ENCODE assay signal across 25 cellular contexts in genomic region chr19:1766800-1767352, GRCh38. TPM values are rescaled to one million over a fixed set of nuclear protein-coding genes. Genes with fewer than 3 reads are reported as not detected.
DNase-seq lines count a peak whose midpoint lies in the region; ATAC-seq and FAIRE-seq lines count a peak whose summit lies in the region.
"Had no signal": no experiment of that assay in that cellular context is flagged by ENCODE, and none has a peak within 500 bp of the region (broad histone marks: within the 10 kb centered on the region; RNA-seq: fewer than 3 reads in every experiment).

No MANE protein-coding gene starts in this region.

- H3K4me1 ChIP-seq in Karpas-422 (ENCODE audit: low read length): peaks cover 12% of the 10 kb centered on the region
- H3K4me1 ChIP-seq: gastrocnemius medialis, right lobe of liver, suprapubic skin had no signal

- no peaks in the 10 kb centered on the region for H3K9me3 ChIP-seq in Karpas-422 (ENCODE audit: low read length)
- H3K9me3 ChIP-seq: right lobe of liver had no signal

- DNase-seq in stimulated activated naive CD8-positive, alpha-beta T cell treated with anti-CD3 and anti-CD28 coated beads, Interleukin-15, Interleukin-2, amounts not matched to agents 100 U/mL and 50 U/mL, for 24 hours: peak; percentile 31
- DNase-seq in stimulated activated naive CD8-positive, alpha-beta T cell treated with anti-CD3 and anti-CD28 coated beads, Interleukin-15, amount 100 ng/mL, for 72 hours: no peak
- DNase-seq in Karpas-422 (peak; percentile 81), NCI-H774 (lab: John Stamatoyannopoulos, UW) (no peak), NCI-H1092 treated with DMSO at 0.1 percent for 48 hours (lab: John Stamatoyannopoulos, UW) (no peak), HTR-8/SVneo (ENCODE audit: insufficient read length, low spot score) (no peak)
- DNase-seq: DMS 273 treated with DMSO at 0.1 percent for 48 hours, gastrocnemius medialis, hippocampal formation, NCI-H1930, NCI-H2227 treated with DMSO at 0.1 percent for 48 hours, NCI-H748 treated with DMSO at 0.1 percent for 48 hours had no signal

- peak; percentile 77 for ATAC-seq in stimulated activated naive CD8-positive, alpha-beta T cell treated with anti-CD3 and anti-CD28 coated beads, Interleukin-15, Interleukin-2, amounts not matched to agents 100 U/mL and 50 U/mL, for 24 hours
- no peak for ATAC-seq in stimulated activated naive CD8-positive, alpha-beta T cell treated with anti-CD3 and anti-CD28 coated beads, Interleukin-15, amount 100 ng/mL, for 72 hours
- ATAC-seq in activated T-helper 17 cell treated with anti-CD3 and anti-CD28 coated beads, Interleukin-2, amount 50 U/mL, for 72 hours (replicated peaks): peak; percentile 49
- no peak for ATAC-seq in GM21619 (IDR thresholded peaks at IDR 0.05; ENCODE audit: unreplicated experiment)
- ATAC-seq: gastrocnemius medialis had no signal

- peaks cover 100% of the 10 kb centered on the region for H3K27me3 Mint-ChIP-seq in stimulated activated naive CD8-positive, alpha-beta T cell treated with anti-CD3 and anti-CD28 coated beads, Interleukin-15, amount 100 ng/mL, for 72 hours
- peaks cover 45% of the 10 kb centered on the region for H3K27me3 Mint-ChIP-seq in activated T-helper 17 cell treated with anti-CD3 and anti-CD28 coated beads, Interleukin-2, amount 50 U/mL, for 72 hours

- no peaks in the 10 kb centered on the region for H3K36me3 ChIP-seq in Karpas-422 (ENCODE audit: insufficient read depth, low read length)
- H3K36me3 ChIP-seq: gastrocnemius medialis, right lobe of liver, suprapubic skin had no signal

- H3K9me2 ChIP-seq in Karpas-422 (replicated peaks; ENCODE audit: insufficient read depth, low read length): no peaks in the 10 kb centered on the region

- peaks cover 23% of the 10 kb centered on the region for H3K4me1 Mint-ChIP-seq in stimulated activated naive CD8-positive, alpha-beta T cell treated with anti-CD3 and anti-CD28 coated beads, Interleukin-15, amount 100 ng/mL, for 72 hours
- H3K4me1 Mint-ChIP-seq in activated T-helper 17 cell treated with anti-CD3 and anti-CD28 coated beads, Interleukin-2, amount 50 U/mL, for 72 hours: no peaks in the 10 kb centered on the region
- H3K4me1 Mint-ChIP-seq: IgD-negative memory B cell, neural crest cell had no signal

- H3K27me3 ChIP-seq in Karpas-422 (ENCODE audit: low read length): no peaks in the 10 kb centered on the region

- H3K27ac Mint-ChIP-seq in stimulated activated naive CD8-positive, alpha-beta T cell treated with anti-CD3 and anti-CD28 coated beads, Interleukin-15, amount 100 ng/mL, for 72 hours: no peak overlapping the region
- no peak overlapping the region for H3K27ac Mint-ChIP-seq in activated T-helper 17 cell treated with anti-CD3 and anti-CD28 coated beads, Interleukin-2, amount 50 U/mL, for 72 hours
- H3K27ac Mint-ChIP-seq: brain; CD4-positive, CD25-positive, alpha-beta regulatory T cell; T-helper 1 cell treated with Interleukin-12 subunit alpha and Interleukin-12 subunit beta and Interleukin-4 antibody, amounts not matched to agents 30 μg/mL and 1 μg/mL, for 36 hours had no signal

- no peak overlapping the region for H3K27ac ChIP-seq in Karpas-422 (ENCODE audit: low read length)
- H3K27ac ChIP-seq: gastrocnemius medialis, PC-9, right lobe of liver, suprapubic skin, VCaP had no signal

- no peak for FAIRE-seq in HTR-8/SVneo (lab: Jason Lieb, UNC)

- H3K4me2 ChIP-seq in Karpas-422 (ENCODE audit: low read depth, low read length, poor library complexity, severe bottlenecking): peak overlapping the region; percentile 45
- H3K4me2 ChIP-seq: PC-9 had no signal

- no peaks in the 10 kb centered on the region for H3K79me2 ChIP-seq in Karpas-422 (ENCODE audit: low read length)

- H4K20me1 ChIP-seq in Karpas-422 (ENCODE audit: insufficient read depth, low read depth, low read length): no peaks in the 10 kb centered on the region

- no peak overlapping the region for H3K4me3 Mint-ChIP-seq in stimulated activated naive CD8-positive, alpha-beta T cell treated with anti-CD3 and anti-CD28 coated beads, Interleukin-15, amount 100 ng/mL, for 72 hours
- no peak overlapping the region for H3K4me3 Mint-ChIP-seq in activated T-helper 17 cell treated with anti-CD3 and anti-CD28 coated beads, Interleukin-2, amount 50 U/mL, for 72 hours
- H3K4me3 Mint-ChIP-seq: brain; CD4-positive, CD25-positive, alpha-beta regulatory T cell; neural crest cell; T-helper 1 cell treated with Interleukin-12 subunit alpha and Interleukin-12 subunit beta and Interleukin-4 antibody, amounts not matched to agents 30 μg/mL and 1 μg/mL, for 36 hours had no signal

- peak overlapping the region; percentile 17; the same call in 1 of the 2 replicates for H2AFZ ChIP-seq in Karpas-422 (ENCODE audit: low read length)
- H2AFZ ChIP-seq: PC-9 had no signal

- H3K9ac ChIP-seq in Karpas-422 (ENCODE audit: low read length): peak overlapping the region; percentile 52

- peaks cover 8 to 16% of the 10 kb centered on the region in 2 donors for H3K9me3 Mint-ChIP-seq in stimulated activated naive CD8-positive, alpha-beta T cell treated with anti-CD3 and anti-CD28 coated beads, Interleukin-15, amount 100 ng/mL, for 72 hours
- peaks cover 6% of the 10 kb centered on the region for H3K9me3 Mint-ChIP-seq in activated T-helper 17 cell treated with anti-CD3 and anti-CD28 coated beads, Interleukin-2, amount 50 U/mL, for 72 hours

- H3K36me3 Mint-ChIP-seq in activated T-helper 17 cell treated with anti-CD3 and anti-CD28 coated beads, Interleukin-2, amount 50 U/mL, for 72 hours (ENCODE audit: low read depth): peaks cover 6% of the 10 kb centered on the region
- H3K36me3 Mint-ChIP-seq: CD4-positive, CD25-positive, alpha-beta regulatory T cell had no signal

- peak overlapping the region; percentile 15; the same call in 1 of the 2 replicates for H3K4me3 ChIP-seq in Karpas-422 (ENCODE audit: low read length)
- H3K4me3 ChIP-seq: gastrocnemius medialis, PC-9, right lobe of liver, suprapubic skin had no signal

RNA-seq across cellular contexts. Expression of gene ONECUT3, which starts 13.6 kb away (rescaled TPM):
- not detected in 2 replicates for total RNA-seq in Karpas-422 (2014; rRNA removed; shearing (Covaris generic); ENCODE audit: low replicate concordance)
- not detected for total RNA-seq in activated T-helper 17 cell treated with anti-CD3 and anti-CD28 coated beads, Interleukin-2, amount 50 U/mL, for 72 hours
- total RNA-seq: CD4-positive, CD25-positive, alpha-beta regulatory T cell; gastrocnemius medialis; liver; PC-9; right lobe of liver; suprapubic skin; urinary bladder had no signal

RNA-seq across cellular contexts. Expression of gene ATP8B3, which starts 45.2 kb away (rescaled TPM):
- total RNA-seq in Karpas-422 (2014; rRNA removed; shearing (Covaris generic); ENCODE audit: low replicate concordance): 1.0 and 6.0 TPM in 2 replicates
- total RNA-seq in activated T-helper 17 cell treated with anti-CD3 and anti-CD28 coated beads, Interleukin-2, amount 50 U/mL, for 72 hours: 10 to 100 TPM; 10.1 to 44.8 TPM

Comparison
In these comparisons a context has a peak if more than half of its experiments do, and no peak if none do; other contexts are left out.
1. ATAC-seq: peak in stimulated activated naive CD8-positive, alpha-beta T cell treated with anti-CD3 and anti-CD28 coated beads, Interleukin-15, Interleukin-2, amounts not matched to agents 100 U/mL and 50 U/mL, for 24 hours (single experiment) and activated T-helper 17 cell treated with anti-CD3 and anti-CD28 coated beads, Interleukin-2, amount 50 U/mL, for 72 hours (single experiment); none in stimulated activated naive CD8-positive, alpha-beta T cell treated with anti-CD3 and anti-CD28 coated beads, Interleukin-15, amount 100 ng/mL, for 72 hours (single experiment) and GM21619 (single experiment).
2. DNase-seq: peak in stimulated activated naive CD8-positive, alpha-beta T cell treated with anti-CD3 and anti-CD28 coated beads, Interleukin-15, Interleukin-2, amounts not matched to agents 100 U/mL and 50 U/mL, for 24 hours (single experiment) and Karpas-422 (single experiment); none in stimulated activated naive CD8-positive, alpha-beta T cell treated with anti-CD3 and anti-CD28 coated beads, Interleukin-15, amount 100 ng/mL, for 72 hours (0 of 2), NCI-H774 (single experiment), NCI-H1092 treated with DMSO at 0.1 percent for 48 hours (single experiment) and HTR-8/SVneo (single experiment).